Comparison of ENCODE assay signal across 8 cellular contexts in the genomic region with DNA sequence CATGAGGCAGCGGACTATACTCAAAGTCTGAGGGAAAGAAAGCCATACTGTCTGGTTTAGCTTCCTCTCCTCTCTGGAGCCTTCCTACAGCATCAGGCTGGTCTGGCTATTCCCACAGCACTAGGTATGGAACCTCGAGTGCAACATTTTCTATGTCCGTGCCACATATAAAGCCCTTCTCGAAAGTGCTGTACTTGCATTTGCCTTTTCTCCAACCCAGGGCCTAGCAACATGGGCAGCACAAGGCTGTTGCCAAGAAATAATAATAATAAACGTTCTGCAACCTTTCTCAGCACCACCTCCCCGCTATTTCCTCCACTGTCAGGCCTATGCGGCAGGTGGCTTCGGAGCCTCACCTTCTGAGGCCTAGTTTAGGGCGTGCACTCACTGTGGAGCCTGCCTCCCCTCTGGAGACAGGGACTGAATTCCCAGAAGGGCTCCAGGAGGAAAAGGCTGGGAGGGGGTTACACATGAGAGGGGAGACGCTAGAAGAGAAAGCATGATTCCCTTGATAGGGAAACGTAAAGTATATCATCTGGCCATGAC. TPM values are rescaled to one million over a fixed set of nuclear protein-coding genes. Genes with fewer than 3 reads are reported as not detected.
DNase-seq lines count a peak whose midpoint lies in the region; ATAC-seq and TF ChIP-seq lines count a peak whose summit lies in the region.

No MANE protein-coding gene starts in this region.

- DNase-seq in CD4-positive, alpha-beta memory T cell = peak in 4 of 5 donors; percentile 19 to 38 (median 28)
- DNase-seq in Karpas-422 (peak; percentile 47), astrocyte of the spinal cord (ENCODE audit: low read depth, low spot score) (no peak), kidney epithelial cell (ENCODE audit: low read depth) (no peak), amygdala (lab: John Stamatoyannopoulos, UW) (no peak), Ammon's horn (ENCODE audit: low spot score) (no peak)

- TF ChIP-seq CTCF in astrocyte of the spinal cord (IDR thresholded peaks at IDR 0.05; ENCODE audit: low read depth, low read length) (no peak), kidney epithelial cell (IDR thresholded peaks at IDR 0.05; ENCODE audit: insufficient read depth, low read length, poor library complexity, severe bottlenecking) (no peak)

- peak overlapping the region; percentile 89 to 90 for H3K4me3 ChIP-seq in CD4-positive, alpha-beta memory T cell (ENCODE audit: low read length in 2 of 2)
- H3K4me3 ChIP-seq in Karpas-422 (ENCODE audit: low read length) (peak overlapping the region; percentile 94), astrocyte of the spinal cord (ENCODE audit: low read depth, low read length) (peak overlapping the region; percentile 93), kidney epithelial cell (ENCODE audit: low read depth, low read length) (peak overlapping the region; percentile 98), thymus (ENCODE audit: low read length) (peak overlapping the region; percentile 89)

- H3K27ac ChIP-seq in CD4-positive, alpha-beta memory T cell (ENCODE audit: low read depth, low read length) = peak overlapping the region; percentile 86
- no peak overlapping the region for H3K27ac ChIP-seq in Karpas-422 (ENCODE audit: low read length)
- H3K27ac ChIP-seq in thymus (ENCODE audit: low read depth) = no peak overlapping the region

- POLR2A ChIA-PET in CD4-positive, alpha-beta memory T cell (lab: Charles Lee; ENCODE audit: partially characterized antibody) = interaction anchor here (0.8 to 2.6 kb wide), 10 partner anchors 7 to 1491 kb away, joined by 3 to 16 read pairs (median 4); a partner anchor contains a TSS

- H3K27me3 ChIP-seq in CD4-positive, alpha-beta memory T cell (ENCODE audit: insufficient read depth, low read length) = no peaks in the 10 kb centered on the region
- H3K27me3 ChIP-seq in Karpas-422 (ENCODE audit: low read length) (no peaks in the 10 kb centered on the region), kidney epithelial cell (ENCODE audit: control insufficient read depth, insufficient read depth, low read length) (no peaks in the 10 kb centered on the region), thymus (ENCODE audit: control insufficient read depth, insufficient read depth) (no peaks in the 10 kb centered on the region)

- ATAC-seq in GM21515 (IDR thresholded peaks at IDR 0.05; ENCODE audit: unreplicated experiment) = peak; percentile 16

- H3K79me2 ChIP-seq in Karpas-422 (ENCODE audit: low read length) = peaks cover 30% of the 10 kb centered on the region

- no peak overlapping the region for H2AFZ ChIP-seq in Karpas-422 (ENCODE audit: low read length)

- H3K36me3 ChIP-seq in CD4-positive, alpha-beta memory T cell (ENCODE audit: insufficient read depth, low read length) = peaks cover 43% of the 10 kb centered on the region
- H3K36me3 ChIP-seq in Karpas-422 (ENCODE audit: insufficient read depth, low read length) (peaks cover 37% of the 10 kb centered on the region), kidney epithelial cell (ENCODE audit: control insufficient read depth, insufficient read depth, low read length) (no peaks in the 10 kb centered on the region), thymus (ENCODE audit: control insufficient read depth, insufficient read depth) (peaks cover 27% of the 10 kb centered on the region)

- peaks cover 35 to 66% (median 51%) of the 10 kb centered on the region in 4 donors for H3K4me1 Mint-ChIP-seq in CD4-positive, alpha-beta memory T cell

- WGBS in thymus = 36% methylated on average over 11 of the region's 11 CpGs

- peaks cover 47 to 55% of the 10 kb centered on the region in 2 donors for H3K36me3 Mint-ChIP-seq in CD4-positive, alpha-beta memory T cell

- H3K9me3 Mint-ChIP-seq in CD4-positive, alpha-beta memory T cell = no peaks in the 10 kb centered on the region

- H3K9me3 ChIP-seq in CD4-positive, alpha-beta memory T cell (ENCODE audit: control insufficient read depth in 1 of 2, low read length in 2 of 2) = no peaks in the 10 kb centered on the region
- no peaks in the 10 kb centered on the region for H3K9me3 ChIP-seq in Karpas-422 (ENCODE audit: low read length)
- H3K9me3 ChIP-seq in thymus (ENCODE audit: control insufficient read depth) = no peaks in the 10 kb centered on the region

- CTCF ChIA-PET in CD4-positive, alpha-beta memory T cell (lab: Charles Lee; ENCODE audit: partially characterized antibody) = interaction anchor here (0.6 to 1.2 kb wide), 3 partner anchors 9 to 255 kb away, joined by 3 read pairs; a partner anchor contains a TSS

- intact Hi-C loops in CD4-positive, alpha-beta memory T cell (cut with micrococcal nuclease) = loop anchor here (1.0 to 10.0 kb wide), 5 partner anchors 256 to 955 kb away; a partner anchor contains a TSS

- H3K9ac ChIP-seq in Karpas-422 (ENCODE audit: low read length) = peak overlapping the region; percentile 90

- peak overlapping the region; percentile 96 to 100 (median 99) for H3K4me3 Mint-ChIP-seq in CD4-positive, alpha-beta memory T cell

- no peaks in the 10 kb centered on the region for H3K9me2 ChIP-seq in Karpas-422 (replicated peaks; ENCODE audit: insufficient read depth, low read length)

- H3K27ac Mint-ChIP-seq in CD4-positive, alpha-beta memory T cell = peak overlapping the region; percentile 95 to 100 (median 98)

- in situ Hi-C loops in astrocyte of the spinal cord (cut with HindIII; ENCODE audit: low sequenced_read_pairs) = no loop called here

- peaks cover 22% of the 10 kb centered on the region for H4K20me1 ChIP-seq in Karpas-422 (ENCODE audit: insufficient read depth, low read depth, low read length)

- H3K4me1 ChIP-seq in CD4-positive, alpha-beta memory T cell (ENCODE audit: insufficient read depth, low read length) = peaks cover 34% of the 10 kb centered on the region
- peaks cover 16% of the 10 kb centered on the region for H3K4me1 ChIP-seq in Karpas-422 (ENCODE audit: low read length)
- peaks cover 16% of the 10 kb centered on the region for H3K4me1 ChIP-seq in thymus (ENCODE audit: control insufficient read depth, insufficient read depth, low read length)

- no peaks in the 10 kb centered on the region for H3K27me3 Mint-ChIP-seq in CD4-positive, alpha-beta memory T cell

- peak overlapping the region; percentile 98 for H3K4me2 ChIP-seq in Karpas-422 (ENCODE audit: low read depth, low read length, poor library complexity, severe bottlenecking)

RNA-seq across cellular contexts. Expression of a gene that starts 0.7 kb away (rescaled TPM):
- 10 to 100 TPM; 61.2 to 64.7 TPM for total RNA-seq in CD4-positive, alpha-beta memory T cell
- polyA plus RNA-seq in CD4-positive, alpha-beta memory T cell = 100 to 1,000 TPM; 105 to 147 TPM
- 13.1 and 19.6 TPM in 2 replicates for total RNA-seq in Karpas-422 (2014; rRNA removed; shearing (Covaris generic); ENCODE audit: low replicate concordance)
- 45.7 and 50.1 TPM in 2 replicates for total RNA-seq in kidney epithelial cell
- polyA plus RNA-seq in thymus = 53.7 TPM

Comparison
In these comparisons a context has a peak if more than half of its experiments do, and no peak if none do; other contexts are left out.
1. DNase-seq: peak in CD4-positive, alpha-beta memory T cell (4 of 5) and Karpas-422 (single experiment); none in astrocyte of the spinal cord (single experiment), kidney epithelial cell (single experiment), amygdala (0 of 56) and Ammon's horn (single experiment).
2. Peak in every context shown above with its lines, with median percentiles within 50 percentile points of each other: H3K4me3 ChIP-seq.